22 cellular contexts compared by ENCODE assay signal in the genomic region with DNA sequence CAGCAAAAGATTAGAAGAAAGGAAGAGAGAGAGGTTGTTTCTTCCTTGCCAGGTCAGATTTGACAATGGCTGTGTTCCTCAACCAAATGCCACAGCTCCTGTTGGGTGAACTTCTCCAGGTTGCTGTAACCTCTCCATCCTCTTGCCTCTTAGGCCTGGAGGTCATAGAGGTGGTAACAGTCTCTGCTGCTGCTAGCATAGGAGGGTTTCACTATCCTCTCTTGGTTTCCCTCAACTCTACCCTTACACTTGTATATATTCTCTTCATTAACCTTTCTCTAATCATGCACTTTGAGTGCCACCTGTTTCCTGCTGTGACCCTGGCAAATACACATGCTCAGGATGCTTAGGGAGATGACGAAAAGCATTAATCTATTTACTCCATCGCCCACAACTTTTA.
"Had no signal": no experiment of that assay in that cellular context is flagged by ENCODE, and none has a peak within 500 bp of the region (broad histone marks: within the 10 kb centered on the region; RNA-seq: fewer than 3 reads in every experiment).

No MANE protein-coding gene starts in this region.

- H3K9me3 Mint-ChIP-seq: immature natural killer cell; stimulated activated effector memory CD8-positive, alpha-beta T cell treated with anti-CD3 and anti-CD28 coated beads, Interleukin-12 subunit alpha, Interleukin-12 subunit beta, amount 100 ng/mL, for 72 hours had no signal

- H3K4me2 ChIP-seq: hepatocyte had no signal

- H3K4me3 ChIP-seq: colonic mucosa, esophagus muscularis mucosa, hepatocyte, lung, right lobe of liver, skin epidermis, thoracic aorta had no signal

- H3K27ac ChIP-seq: colonic mucosa, esophagus muscularis mucosa, hepatocyte, right lobe of liver, skin epidermis, thoracic aorta, WERI-Rb-1 had no signal

- H3K4me3 Mint-ChIP-seq: activated CD8-positive, alpha-beta T cell treated with anti-CD3 and anti-CD28 coated beads, Interleukin-2, amount 10 ng/mL, durations not matched to agents 7 days and 5 days; activated naive CD8-positive, alpha-beta T cell; immature natural killer cell; naive thymus-derived CD4-positive, alpha-beta T cell; neural crest cell; stimulated activated effector memory CD8-positive, alpha-beta T cell treated with anti-CD3 and anti-CD28 coated beads, Interleukin-12 subunit alpha, Interleukin-12 subunit beta, amount 100 ng/mL, for 72 hours; type B pancreatic cell had no signal

- DNase-seq: activated CD4-positive, alpha-beta T cell treated with anti-CD3 and anti-CD28 coated beads, Interleukin-2, amount 50 U/mL, for 1 hour; activated CD4-positive, CD25-positive, alpha-beta regulatory T cell treated with anti-CD3 and anti-CD28 coated beads, Interleukin-2, amount 50 U/mL, for 72 hours; activated CD8-positive, alpha-beta T cell treated with anti-CD3 and anti-CD28 coated beads, Interleukin-2, amount 10 ng/mL, durations not matched to agents 7 days and 5 days; activated naive CD4-positive, alpha-beta T cell; amygdala; colonic mucosa; immature natural killer cell; naive thymus-derived CD4-positive, alpha-beta T cell; posterior cingulate gyrus; right lobe of liver; stimulated activated CD4-positive, alpha-beta T cell treated with anti-CD3 and anti-CD28 coated beads, Interleukin-1b, Interleukin-23, amount 100 ng/mL, for 48 hours; WERI-Rb-1 had no signal

- H3K4me1 ChIP-seq: colonic mucosa, right lobe of liver had no signal

- H3K4me1 Mint-ChIP-seq: immature natural killer cell had no signal

- H3K27me3 ChIP-seq: colonic mucosa, esophagus muscularis mucosa, hepatocyte, right lobe of liver had no signal

- ATAC-seq: activated CD8-positive, alpha-beta T cell treated with anti-CD3 and anti-CD28 coated beads, Interleukin-2, amount 10 ng/mL, durations not matched to agents 7 days and 5 days; left lobe of liver; naive thymus-derived CD4-positive, alpha-beta T cell; right lobe of liver; stimulated activated effector memory CD8-positive, alpha-beta T cell treated with anti-CD3 and anti-CD28 coated beads, Interleukin-12 subunit alpha, Interleukin-12 subunit beta, amount 100 ng/mL, for 72 hours had no signal

- H3K79me2 ChIP-seq: hepatocyte had no signal

- H3K27me3 Mint-ChIP-seq: activated naive CD8-positive, alpha-beta T cell; naive thymus-derived CD4-positive, alpha-beta T cell; type B pancreatic cell had no signal

- H3K36me3 Mint-ChIP-seq: stimulated activated effector memory CD8-positive, alpha-beta T cell treated with anti-CD3 and anti-CD28 coated beads, Interleukin-12 subunit alpha, Interleukin-12 subunit beta, amount 100 ng/mL, for 72 hours; type B pancreatic cell had no signal

- H3K27ac Mint-ChIP-seq: activated CD8-positive, alpha-beta T cell treated with anti-CD3 and anti-CD28 coated beads, Interleukin-2, amount 10 ng/mL, durations not matched to agents 7 days and 5 days; activated naive CD8-positive, alpha-beta T cell; stimulated activated effector memory CD8-positive, alpha-beta T cell treated with anti-CD3 and anti-CD28 coated beads, Interleukin-12 subunit alpha, Interleukin-12 subunit beta, amount 100 ng/mL, for 72 hours; type B pancreatic cell had no signal

- H3K36me3 ChIP-seq: colonic mucosa, esophagus muscularis mucosa, right lobe of liver, thoracic aorta, WERI-Rb-1 had no signal

- H2AFZ ChIP-seq: hepatocyte had no signal
